ENCODE assay signal across 1 cellular context in the genomic region with DNA sequence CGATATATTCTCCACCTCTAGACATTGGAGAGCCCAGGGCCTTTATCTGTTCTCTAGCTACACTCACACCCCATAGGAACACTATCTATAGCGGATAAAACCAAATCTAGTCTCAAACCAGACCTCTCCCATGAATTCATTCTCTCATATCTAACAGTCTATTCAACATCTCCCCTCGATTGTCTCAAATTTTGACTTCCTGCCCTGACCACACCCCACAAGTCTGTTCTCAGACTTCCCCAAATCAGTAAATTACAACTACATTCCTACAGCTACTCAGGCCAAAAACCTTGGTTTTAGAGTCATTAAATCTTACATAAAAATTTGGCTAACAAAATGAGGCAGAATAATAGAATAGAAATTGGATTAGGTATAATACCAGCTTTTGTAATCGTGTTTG.
TF ChIP-seq lines count a peak whose summit lies in the region.

No MANE protein-coding gene starts in this region.

TF ChIP-seq in K562, 482 proteins besides CTCF, POLR2A, EP300 and RAD21 (continued from another document):
- TF ChIP-seq, protein P1, sequence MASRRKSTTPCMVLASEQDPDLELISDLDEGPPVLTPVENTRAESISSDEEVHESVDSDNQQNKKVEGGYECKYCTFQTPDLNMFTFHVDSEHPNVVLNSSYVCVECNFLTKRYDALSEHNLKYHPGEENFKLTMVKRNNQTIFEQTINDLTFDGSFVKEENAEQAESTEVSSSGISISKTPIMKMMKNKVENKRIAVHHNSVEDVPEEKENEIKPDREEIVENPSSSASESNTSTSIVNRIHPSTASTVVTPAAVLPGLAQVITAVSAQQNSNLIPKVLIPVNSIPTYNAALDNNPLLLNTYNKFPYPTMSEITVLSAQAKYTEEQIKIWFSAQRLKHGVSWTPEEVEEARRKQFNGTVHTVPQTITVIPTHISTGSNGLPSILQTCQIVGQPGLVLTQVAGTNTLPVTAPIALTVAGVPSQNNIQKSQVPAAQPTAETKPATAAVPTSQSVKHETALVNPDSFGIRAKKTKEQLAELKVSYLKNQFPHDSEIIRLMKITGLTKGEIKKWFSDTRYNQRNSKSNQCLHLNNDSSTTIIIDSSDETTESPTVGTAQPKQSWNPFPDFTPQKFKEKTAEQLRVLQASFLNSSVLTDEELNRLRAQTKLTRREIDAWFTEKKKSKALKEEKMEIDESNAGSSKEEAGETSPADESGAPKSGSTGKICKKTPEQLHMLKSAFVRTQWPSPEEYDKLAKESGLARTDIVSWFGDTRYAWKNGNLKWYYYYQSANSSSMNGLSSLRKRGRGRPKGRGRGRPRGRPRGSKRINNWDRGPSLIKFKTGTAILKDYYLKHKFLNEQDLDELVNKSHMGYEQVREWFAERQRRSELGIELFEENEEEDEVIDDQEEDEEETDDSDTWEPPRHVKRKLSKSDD (conservative IDR thresholded peaks at IDR 0.05; ENCODE audit: low read length), result no peak
- TF ChIP-seq MED1 (CRISPR knock-in tag; IDR thresholded peaks at IDR 0.05; ENCODE audit: borderline replicate concordance) (no peak), NR4A1 (CRISPR knock-in tag; IDR thresholded peaks at IDR 0.05) (no peak), NR4A1 (tag; IDR thresholded peaks at IDR 0.05) (no peak), RFX1 (IDR thresholded peaks at IDR 0.05) (no peak), MBD2 (IDR thresholded peaks at IDR 0.05; ENCODE audit: borderline replicate concordance, low read depth) (no peak), TAF7 (tag; IDR thresholded peaks at IDR 0.05) (no peak), SUPT5H (IDR thresholded peaks at IDR 0.05) (no peak)
- TF ChIP-seq, protein P2, sequence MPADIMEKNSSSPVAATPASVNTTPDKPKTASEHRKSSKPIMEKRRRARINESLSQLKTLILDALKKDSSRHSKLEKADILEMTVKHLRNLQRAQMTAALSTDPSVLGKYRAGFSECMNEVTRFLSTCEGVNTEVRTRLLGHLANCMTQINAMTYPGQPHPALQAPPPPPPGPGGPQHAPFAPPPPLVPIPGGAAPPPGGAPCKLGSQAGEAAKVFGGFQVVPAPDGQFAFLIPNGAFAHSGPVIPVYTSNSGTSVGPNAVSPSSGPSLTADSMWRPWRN (IDR thresholded peaks at IDR 0.05; ENCODE audit: low read depth), result no peak
